ENCODE assay signal across 17 cellular contexts in genomic region chr9:38171538-38171884, GRCh38.
DNase-seq lines count a peak whose midpoint lies in the region; ATAC-seq, FAIRE-seq and TF ChIP-seq lines count a peak whose summit lies in the region.
"Had no signal": no experiment of that assay in that cellular context is flagged by ENCODE, and none has a peak within 500 bp of the region (broad histone marks: within the 10 kb centered on the region; RNA-seq: fewer than 3 reads in every experiment).

No MANE protein-coding gene starts in this region.

- H3K4me3 ChIP-seq in HepG2 (replicated peaks in 1 of 3; ENCODE audit: insufficient read depth in 1 of 3, low read depth in 2 of 3, low read length in 3 of 3) = no peak overlapping the region
- no peak overlapping the region for H3K4me3 ChIP-seq in right lobe of liver
- no peak overlapping the region for H3K4me3 ChIP-seq in esophagus squamous epithelium
- no peak overlapping the region for H3K4me3 ChIP-seq in osteoblast (ENCODE audit: insufficient read depth, low read length)
- H3K4me3 ChIP-seq: BLaER1 treated with 17β-estradiol and CSF1 and Interleukin-3, amounts not matched to agents 10 nM and 100 nM; GM23248; MG63 had no signal

- H3K4me1 ChIP-seq in HepG2 (ENCODE audit: insufficient read depth, low read length) (peaks cover 15% of the 10 kb centered on the region), right lobe of liver (no peaks in the 10 kb centered on the region), esophagus squamous epithelium (peaks cover 0 to 22% (median 3%) of the 10 kb centered on the region in 3 donors), osteoblast (ENCODE audit: insufficient read depth, low read length) (no peaks in the 10 kb centered on the region)

- H2AFZ ChIP-seq in HepG2 (ENCODE audit: low read length) (no peak overlapping the region), osteoblast (ENCODE audit: low read length) (no peak overlapping the region)
- H2AFZ ChIP-seq: GM23248 had no signal

- H3K36me3 Mint-ChIP-seq in WTC11 (peaks cover 23% of the 10 kb centered on the region), immature natural killer cell (peaks cover 3 to 18% (median 9%) of the 10 kb centered on the region in 3 donors)

- BruUV-seq in HepG2 (replicated peaks; lab: Mats Ljungman, UMichigan) = no TSS peak

- H3K9me3 Mint-ChIP-seq in WTC11 (peaks cover 32% of the 10 kb centered on the region), immature natural killer cell (peaks cover 8 to 26% (median 18%) of the 10 kb centered on the region in 6 donors)

- H3K27ac ChIP-seq in HepG2 (ENCODE audit: extremely low read length, insufficient read depth, low read length) = no peak overlapping the region
- no peak overlapping the region for H3K27ac ChIP-seq in right lobe of liver
- H3K27ac ChIP-seq in esophagus squamous epithelium = peak overlapping the region; percentile 1 to 79 (median 66)
- H3K27ac ChIP-seq in osteoblast (ENCODE audit: low read depth, low read length) = no peak overlapping the region
- H3K27ac ChIP-seq: BLaER1 treated with 17β-estradiol and CSF1 and Interleukin-3, amounts not matched to agents 10 nM and 100 nM; GM23248 had no signal

- WGBS in HepG2 (ENCODE audit: low lambda C conversion rate) = 39% methylated on average over 5 of the region's 5 CpGs
- WGBS in right lobe of liver (ENCODE audit: insufficient coverage, low coverage, low lambda C conversion rate, missing lambda C conversion rate) = 90% methylated on average over 5 of the region's 5 CpGs
- WGBS in esophagus squamous epithelium, 2 donors = 67 to 73% methylated on average over 5 of the region's 5 CpGs

- CTCF ChIA-PET in HepG2 (lab: Yijun Ruan, JAX; ENCODE audit: low intra/inter-chr PET ratio, low total read pairs) = no interaction called here
- CTCF ChIA-PET in WTC11 (lab: Charles Lee) = interaction anchor here (0.6 to 2.2 kb wide), 2 partner anchors 11 to 94 kb away, joined by 3 to 14 read pairs; no protein-coding TSS in a partner anchor

- peaks cover 29% of the 10 kb centered on the region for H3K27me3 Mint-ChIP-seq in WTC11 (ENCODE audit: low read depth)
- peaks cover 0 to 2% (median 0%) of the 10 kb centered on the region in 3 donors for H3K27me3 Mint-ChIP-seq in immature natural killer cell (ENCODE audit: low read depth in 3 of 3)

- no peak for TF ChIP-seq RAD21 in HepG2 (CRISPR knock-in tag; IDR thresholded peaks at IDR 0.05)

- no peaks in the 10 kb centered on the region for H4K20me1 ChIP-seq in HepG2 (ENCODE audit: insufficient read depth, low read length)
- no peaks in the 10 kb centered on the region for H4K20me1 ChIP-seq in osteoblast (ENCODE audit: insufficient read depth, low read length)
- H4K20me1 ChIP-seq: BLaER1 treated with 17β-estradiol and CSF1 and Interleukin-3, amounts not matched to agents 10 nM and 100 nM had no signal

- H3K4me3 Mint-ChIP-seq in WTC11 = no peak overlapping the region
- no peak overlapping the region for H3K4me3 Mint-ChIP-seq in immature natural killer cell

- TF ChIP-seq CTCF in HepG2 (CRISPR knock-in tag; IDR thresholded peaks at IDR 0.05) (no peak), right lobe of liver (IDR thresholded peaks at IDR 0.05) (no peak), WTC11 (IDR thresholded peaks at IDR 0.05) (no peak), esophagus squamous epithelium (IDR thresholded peaks at IDR 0.05) (no peak), osteoblast (IDR thresholded peaks at IDR 0.05; ENCODE audit: extremely low read depth, low read depth, low read length) (no peak)

- H3K27me3 ChIP-seq in HepG2 (ENCODE audit: control insufficient read depth in 1 of 2, insufficient read depth in 2 of 2, low read length in 2 of 2) = 0 out of 5 replicates have a peak, but pooled peaks cover 0 to 10% of the 10 kb centered on the region in 2 experiments
- H3K27me3 ChIP-seq in right lobe of liver = no peaks in the 10 kb centered on the region
- no peaks in the 10 kb centered on the region for H3K27me3 ChIP-seq in esophagus squamous epithelium
- peaks cover 4% of the 10 kb centered on the region for H3K27me3 ChIP-seq in osteoblast (ENCODE audit: insufficient read depth, low read length)
- H3K27me3 ChIP-seq: BLaER1 treated with 17β-estradiol and CSF1 and Interleukin-3, amounts not matched to agents 10 nM and 100 nM; MG63 had no signal

- peak overlapping the region; percentile 68 for H3K27ac Mint-ChIP-seq in WTC11
- no peak overlapping the region for H3K27ac Mint-ChIP-seq in immature natural killer cell

- TF ChIP-seq POLR2A in HepG2 (IDR thresholded peaks at IDR 0.05; ENCODE audit: insufficient read depth in 1 of 2, low read depth in 2 of 2, low read length in 2 of 2) = no peak
- no peak for TF ChIP-seq POLR2A in right lobe of liver (IDR thresholded peaks at IDR 0.05)
- TF ChIP-seq POLR2A in esophagus squamous epithelium (IDR thresholded peaks at IDR 0.05) = no peak

- no peak overlapping the region for H3K9ac ChIP-seq in HepG2 (ENCODE audit: insufficient read depth, low read depth, low read length)
- H3K9ac ChIP-seq: BLaER1 treated with 17β-estradiol and CSF1 and Interleukin-3, amounts not matched to agents 10 nM and 100 nM; GM23248 had no signal

- no peak for FAIRE-seq in HepG2 (lab: Jason Lieb, UNC)

- H3K4me1 Mint-ChIP-seq in WTC11 (peaks cover 29% of the 10 kb centered on the region), immature natural killer cell (no peaks in the 10 kb centered on the region)

- H3K79me2 ChIP-seq in HepG2 (ENCODE audit: insufficient read depth, low read length) (no peaks in the 10 kb centered on the region), osteoblast (ENCODE audit: insufficient read depth, low read length) (no peaks in the 10 kb centered on the region)

- no peak for ATAC-seq in HepG2
- no peak for ATAC-seq in right lobe of liver
- no peak for ATAC-seq in WTC11
- no peak for ATAC-seq in HG02885 (IDR thresholded peaks at IDR 0.05; ENCODE audit: poor library complexity, unreplicated experiment)

- in situ Hi-C loops in HepG2 (cut with HindIII; ENCODE audit: extremely low pct_ligation_motif_present, low pct_unique_long_range_greater_than_20kb) = no loop called here

- DNase-seq in HepG2 (ENCODE audit: low spot score) (no peak), right lobe of liver (no peak), WTC11 (ENCODE audit: low spot score) (no peak), esophagus squamous epithelium (lab: John Stamatoyannopoulos, UW) (no peak), immature natural killer cell (no peak), osteoblast (ENCODE audit: insufficient read length, low spot score, missing footprints) (no peak), DMS 273 (lab: John Stamatoyannopoulos, UW; ENCODE audit: unreplicated experiment) (no peak)
- DNase-seq: DMS153, NCI-H1092, NCI-H146, NCI-H2107, NCI-H345, NCI-H526 treated with DMSO at 0.1 percent for 48 hours had no signal

- H3K9me3 ChIP-seq in HepG2 (ENCODE audit: low read length) (peaks cover 16% of the 10 kb centered on the region; the same call in 1 of the 2 replicates), right lobe of liver (no peaks in the 10 kb centered on the region), esophagus squamous epithelium (peaks cover 0 to 29% (median 19%) of the 10 kb centered on the region in 3 donors), osteoblast (ENCODE audit: low read depth, low read length) (peaks cover 3% of the 10 kb centered on the region)

- intact Hi-C loops in HepG2 (cut with micrococcal nuclease; ENCODE audit: unreplicated experiment) = no loop called here
- intact Hi-C loops in right lobe of liver (cut with DNase I) = no loop called here
- intact Hi-C loops in esophagus squamous epithelium (cut with DNase I) = no loop called here

- POLR2A ChIA-PET in HepG2 (lab: Yijun Ruan, JAX) = interaction anchor here (1.9 kb wide), 1 partner anchor 263 kb away, joined by 10 read pairs; no protein-coding TSS in a partner anchor
- POLR2A ChIA-PET in WTC11 (lab: Charles Lee) = no interaction called here

- 0 out of 2 replicates have a peak overlapping the region, but pooled peaks have one; percentile 11 for H3K4me2 ChIP-seq in HepG2 (ENCODE audit: low read depth, low read length)
- no peak overlapping the region for H3K4me2 ChIP-seq in osteoblast (ENCODE audit: insufficient read depth, low read length)
- H3K4me2 ChIP-seq: BLaER1 treated with 17β-estradiol and CSF1 and Interleukin-3, amounts not matched to agents 10 nM and 100 nM had no signal

- no peaks in the 10 kb centered on the region for H3K36me3 ChIP-seq in HepG2 (replicated peaks in 1 of 2; ENCODE audit: control insufficient read depth in 1 of 2, insufficient read depth in 2 of 2, low read length in 2 of 2)
- no peaks in the 10 kb centered on the region for H3K36me3 ChIP-seq in right lobe of liver
- H3K36me3 ChIP-seq in esophagus squamous epithelium = no peaks in the 10 kb centered on the region
- no peaks in the 10 kb centered on the region for H3K36me3 ChIP-seq in osteoblast (ENCODE audit: insufficient read depth, low read length)
- H3K36me3 ChIP-seq: BLaER1 treated with 17β-estradiol and CSF1 and Interleukin-3, amounts not matched to agents 10 nM and 100 nM; MG63 had no signal

- no peak for TF ChIP-seq EP300 in HepG2 (IDR thresholded peaks at IDR 0.05; ENCODE audit: low read depth in 2 of 2, low read length in 2 of 2)
- no peak for TF ChIP-seq EP300 in HepG2 (CRISPR knock-in tag; IDR thresholded peaks at IDR 0.05; ENCODE audit: borderline replicate concordance)

TF ChIP-seq in HepG2, 621 proteins besides CTCF, POLR2A, EP300 and RAD21 (continues in another document):
- no peak for TF ChIP-seq TIGD3 (CRISPR knock-in tag; IDR thresholded peaks at IDR 0.05; ENCODE audit: borderline replicate concordance)

TF ChIP-seq in WTC11, 78 proteins besides CTCF, POLR2A, EP300 and RAD21 (continues in another document):
- TF ChIP-seq EMX1 (CRISPR knock-in tag; IDR thresholded peaks at IDR 0.05) = no peak
- no peak for TF ChIP-seq E2F4 (CRISPR knock-in tag; IDR thresholded peaks at IDR 0.05; ENCODE audit: borderline replicate concordance, low read depth)
- no peak for TF ChIP-seq ERG (CRISPR knock-in tag; IDR thresholded peaks at IDR 0.05)
- no peak for TF ChIP-seq ZNF423 (CRISPR knock-in tag; IDR thresholded peaks at IDR 0.05)

Comparison
In these comparisons a context has a peak if more than half of its experiments do, and no peak if none do; other contexts are left out.
1. H3K27ac ChIP-seq: peak in esophagus squamous epithelium (4 of 4); none in HepG2 (single experiment), right lobe of liver (0 of 3) and osteoblast (single experiment).